In the genomic region with DNA sequence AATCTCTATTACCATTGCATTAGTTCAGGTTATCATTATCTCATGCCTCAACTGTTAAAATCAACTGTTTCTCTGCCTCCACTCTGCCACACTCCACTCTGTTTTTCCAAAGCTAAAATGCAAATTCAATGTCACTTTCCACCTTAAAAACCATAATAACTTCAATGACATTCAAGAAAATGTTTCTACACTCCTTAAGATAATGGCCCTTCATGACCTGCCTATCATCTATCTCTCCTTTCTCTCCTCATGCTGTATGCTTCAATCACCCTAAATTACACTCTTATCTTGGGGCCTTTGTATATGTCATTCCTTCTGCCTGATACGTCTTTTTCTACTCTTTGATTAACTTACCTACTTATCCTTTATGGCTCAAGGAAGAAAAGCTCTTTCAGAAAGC, we compare ENCODE assay signal across 24 cellular contexts.
"Had no signal": no experiment of that assay in that cellular context is flagged by ENCODE, and none has a peak within 500 bp of the region (broad histone marks: within the 10 kb centered on the region; RNA-seq: fewer than 3 reads in every experiment).

No MANE protein-coding gene starts in this region.

- H3K4me3 ChIP-seq: stomach, suprapubic skin, testis, thoracic aorta, thyroid gland, tibial artery, tibial nerve, transverse colon, upper lobe of left lung, upper lobe of right lung, uterus, vagina had no signal

- H3K27me3 ChIP-seq: stomach, suprapubic skin, testis, thyroid gland, tibial artery, tibial nerve, transverse colon, upper lobe of left lung, upper lobe of right lung, uterus, vagina had no signal

- H3K36me3 ChIP-seq: stomach, suprapubic skin, thoracic aorta, thyroid gland, tibial artery, tibial nerve, transverse colon, upper lobe of left lung, upper lobe of right lung, uterus, vagina had no signal

- DNase-seq: stimulated activated CD4-positive, alpha-beta T cell treated with anti-CD3 and anti-CD28 coated beads, Interleukin-2, amount 100 ng/mL, for 48 hours; stimulated activated CD4-positive, alpha-beta T cell treated with anti-CD3 and anti-CD28 coated beads, Interleukin-4, amount 100 ng/mL, for 1 hour; stimulated activated CD4-positive, alpha-beta T cell treated with anti-CD3 and anti-CD28 coated beads, Interleukin-4, amount 100 ng/mL, for 24 hours; stimulated activated CD4-positive, alpha-beta T cell treated with anti-CD3 and anti-CD28 coated beads, Interleukin-4, amount 100 ng/mL, for 4 hours; stimulated activated CD8-positive, alpha-beta memory T cell treated with anti-CD3 and anti-CD28 coated beads, Interleukin-4, amount 100 ng/mL, for 48 hours; stimulated activated naive B cell treated with anti-CD40 and anti-IgM and Interleukin-4, amounts not matched to agents 10 μg/mL and 1 μg/mL and 100 μg/mL, for 72 hours; stimulated activated naive CD4-positive, alpha-beta T cell; stimulated activated naive CD4-positive, alpha-beta T cell treated with Interleukin-2 at 50 U/mL for 16 hours; stimulated activated naive CD8-positive, alpha-beta T cell treated with anti-CD3 and anti-CD28 coated beads, Interleukin-15, amount 100 ng/mL, for 72 hours; stimulated activated naive CD8-positive, alpha-beta T cell treated with anti-CD3 and anti-CD28 coated beads, Interleukin-15, Interleukin-2, amounts not matched to agents 100 U/mL and 50 U/mL, for 24 hours; stomach; substantia nigra; testis; thyroid gland; tibial artery; transverse colon; trophoblast cell; upper lobe of left lung; upper lobe of right lung; uterus had no signal

- H3K9me3 ChIP-seq: stomach, suprapubic skin, testis, thoracic aorta, thyroid gland, tibial artery, tibial nerve, transverse colon, upper lobe of left lung, upper lobe of right lung, uterus, vagina had no signal

- H3K27ac ChIP-seq: stomach, suprapubic skin, testis, thoracic aorta, thyroid gland, tibial artery, tibial nerve, transverse colon, upper lobe of left lung, upper lobe of right lung, uterus, vagina had no signal
